ENCODE assay signal across 8 cellular contexts in genomic region chr10:6239213-6239991, GRCh38. TPM values are rescaled to one million over a fixed set of nuclear protein-coding genes. Genes with fewer than 3 reads are reported as not detected.
DNase-seq lines count a peak whose midpoint lies in the region; ATAC-seq and TF ChIP-seq lines count a peak whose summit lies in the region.

No MANE protein-coding gene starts in this region.

- H3K4me3 ChIP-seq in GM12864 (ENCODE audit: low read depth, low read length) (no peak overlapping the region), foreskin fibroblast (ENCODE audit: low read depth in 1 of 2, low read length in 2 of 2) (no peak overlapping the region)

- peak; percentile 16 for DNase-seq in GM12864 (ENCODE audit: low read depth)
- peak; percentile 72 to 76 for DNase-seq in activated T-cell treated with anti-CD3 and anti-CD28 coated beads, Interleukin-2, amount 50 U/mL, for 48 hours
- DNase-seq in foreskin fibroblast, result peak; percentile 97 to 98
- peak; percentile 43 to 63 for DNase-seq in stimulated activated CD4-positive, alpha-beta T cell treated with anti-CD3 and anti-CD28 coated beads, Interleukin-12 subunit alpha, Interleukin-12 subunit beta, amount 100 ng/mL, for 24 hours (ENCODE audit: low read depth in 2 of 2)
- no peak for DNase-seq in NCI-H1694 treated with DMSO at 0.1 percent for 48 hours (lab: John Stamatoyannopoulos, UW)

- no peak for TF ChIP-seq CTCF in GM12864 (IDR thresholded peaks at IDR 0.05; ENCODE audit: low read depth, low read length, missing control alignments)
- no peak for TF ChIP-seq CTCF in foreskin fibroblast (IDR thresholded peaks at IDR 0.05; ENCODE audit: low read depth, low read length)

- ATAC-seq in HG02759 (IDR thresholded peaks at IDR 0.05; ENCODE audit: unreplicated experiment), result no peak
- no peak for ATAC-seq in GM18870 (IDR thresholded peaks at IDR 0.05; ENCODE audit: unreplicated experiment)

TF ChIP-seq in PFSK-1, 5 proteins besides CTCF, POLR2A, EP300 and RAD21:
- TF ChIP-seq POLR2AphosphoS5 (IDR thresholded peaks at IDR 0.05; ENCODE audit: low read depth, low read length) (peak; percentile 58; the same call in 1 of the 2 replicates), FOXP2 (optimal IDR thresholded peaks at IDR 0.05; ENCODE audit: borderline replicate concordance, extremely low read depth, extremely low read length, insufficient read depth) (peak; percentile 71), REST (IDR thresholded peaks at IDR 0.05; ENCODE audit: insufficient read depth in 1 of 2, low read depth in 2 of 2, low read length in 2 of 2) (peak in 1 of 2 experiments; percentile 76; a peak in 2 of 4 replicates), SIN3A (IDR thresholded peaks at IDR 0.05; ENCODE audit: borderline replicate concordance, insufficient read depth, low read length) (peak; percentile 91; the same call in 1 of the 2 replicates), TAF1 (IDR thresholded peaks at IDR 0.05; ENCODE audit: borderline replicate concordance, insufficient read depth, low read length) (peak; percentile 44; the same call in 1 of the 2 replicates)

RNA-seq across cellular contexts. Expression of gene PFKFB3, which starts 36.7 kb away (rescaled TPM):
- polyA plus RNA-seq in PFSK-1 (2012; ENCODE audit: insufficient read length, low read depth), result 28.1 TPM
